1 cellular context compared by ENCODE assay signal in genomic region chr2:172293952-172294351, GRCh38.
TF ChIP-seq lines count a peak whose summit lies in the region.

No MANE protein-coding gene starts in this region.

TF ChIP-seq in GM23338, 12 proteins besides CTCF, POLR2A, EP300 and RAD21 (continued from another document):
- TF ChIP-seq ZNF462 (CRISPR knock-in tag; IDR thresholded peaks at IDR 0.05) (no peak), STAT1 (IDR thresholded peaks at IDR 0.05; ENCODE audit: unreplicated experiment) (no peak), NANOG (IDR thresholded peaks at IDR 0.05; ENCODE audit: borderline replicate concordance) (no peak), EZH2 (IDR thresholded peaks at IDR 0.05; ENCODE audit: low read depth, unreplicated experiment) (no peak), EZH2phosphoT487 (IDR thresholded peaks at IDR 0.05; ENCODE audit: unreplicated experiment) (no peak), ETS1 (IDR thresholded peaks at IDR 0.05) (no peak)
